8 cellular contexts compared by ENCODE assay signal in genomic region chr20:63290677-63291472, GRCh38. TPM values are rescaled to one million over a fixed set of nuclear protein-coding genes. Genes with fewer than 3 reads are reported as not detected.
DNase-seq lines count a peak whose midpoint lies in the region; ATAC-seq, FAIRE-seq and TF ChIP-seq lines count a peak whose summit lies in the region.

No MANE protein-coding gene starts in this region.

- peak; percentile 86 for TF ChIP-seq RAD21 in HepG2 (CRISPR knock-in tag; IDR thresholded peaks at IDR 0.05)

- H3K4me1 Mint-ChIP-seq in MCF 10A (ENCODE audit: insufficient read depth, unreplicated experiment), result no peaks in the 10 kb centered on the region

- H3K4me1 ChIP-seq in HepG2 (ENCODE audit: insufficient read depth, low read length), result peaks cover 15% of the 10 kb centered on the region

- H3K27me3 Mint-ChIP-seq in MCF 10A (ENCODE audit: insufficient read depth, unreplicated experiment), result peaks cover 16% of the 10 kb centered on the region

- CTCF ChIA-PET in MCF 10A (lab: Yijun Ruan, JAX), result interaction anchor here (0.5 to 1.4 kb wide), 4 partner anchors 67 to 665 kb away, joined by 3 to 5 read pairs (median 4); partner anchors contain the start of gene UCKL1
- CTCF ChIA-PET in HepG2 (lab: Yijun Ruan, JAX; ENCODE audit: low intra/inter-chr PET ratio, low total read pairs), result interaction anchor here (1.3 to 1.5 kb wide), 2 partner anchors 68 to 108 kb away, joined by 4 to 7 read pairs; no protein-coding TSS in a partner anchor

- WGBS in HepG2 (ENCODE audit: low lambda C conversion rate), result 67% methylated on average over 10 of the region's 26 CpGs

- H3K27ac ChIP-seq in VCaP, result no peak overlapping the region
- H3K27ac ChIP-seq in HepG2 (ENCODE audit: extremely low read length, insufficient read depth, low read length), result no peak overlapping the region

- intact Hi-C loops in MCF 10A (cut with micrococcal nuclease) (no loop called here), HepG2 (cut with micrococcal nuclease; ENCODE audit: unreplicated experiment) (loop anchor here (5.0 kb wide), 2 partner anchors 69 to 109 kb away; no protein-coding TSS in a partner anchor)

- POLR2A ChIA-PET in MCF 10A (lab: Yijun Ruan, JAX) (interaction anchor here (0.6 to 1.0 kb wide), 2 partner anchors 10 to 433 kb away, joined by 3 read pairs; no protein-coding TSS in a partner anchor), HepG2 (lab: Yijun Ruan, JAX) (no interaction called here)

- H3K36me3 Mint-ChIP-seq in MCF 10A (ENCODE audit: insufficient read depth, unreplicated experiment), result peaks cover 28% of the 10 kb centered on the region

- DNase-seq in COLO668 (lab: John Stamatoyannopoulos, UW; ENCODE audit: unreplicated experiment), result peak; percentile 65
- peak; percentile 91 for DNase-seq in HuH-7 (ENCODE audit: low spot score)
- peak; percentile 21 for DNase-seq in MCF 10A (ENCODE audit: unreplicated experiment)
- DNase-seq in HepG2 (ENCODE audit: low spot score), result peak; percentile 41
- DNase-seq in stimulated activated CD8-positive, alpha-beta memory T cell treated with anti-CD3 and anti-CD28 coated beads, Interleukin-4, amount 100 ng/mL, for 4 hours (ENCODE audit: low read depth in 2 of 2, low spot score in 1 of 2), result peak; percentile 11 to 19
- no peak for DNase-seq in NCI-H2029 treated with DMSO at 0.1 percent for 48 hours (lab: John Stamatoyannopoulos, UW)

- no TSS peak for BruUV-seq in MCF 10A (replicated peaks; lab: Mats Ljungman, UMichigan)
- no TSS peak for BruUV-seq in HepG2 (replicated peaks; lab: Mats Ljungman, UMichigan)

- H3K4me3 Mint-ChIP-seq in MCF 10A (ENCODE audit: unreplicated experiment), result no peak overlapping the region

- H3K36me3 ChIP-seq in HepG2 (replicated peaks in 1 of 2; ENCODE audit: control insufficient read depth in 1 of 2, insufficient read depth in 2 of 2, low read length in 2 of 2), result peaks cover 15 to 17% of the 10 kb centered on the region in 2 experiments

- peak overlapping the region; percentile 30 for H3K4me2 ChIP-seq in HepG2 (ENCODE audit: low read depth, low read length)

- ATAC-seq in HepG2 (peak; percentile 71), GM21367 (IDR thresholded peaks at IDR 0.05; ENCODE audit: unreplicated experiment) (no peak)

- no peaks in the 10 kb centered on the region for H3K9me3 ChIP-seq in HepG2 (ENCODE audit: low read length)

- peak; percentile 28 for FAIRE-seq in HepG2 (lab: Jason Lieb, UNC)

- TF ChIP-seq EP300 in HepG2 (IDR thresholded peaks at IDR 0.05; ENCODE audit: low read depth in 2 of 2, low read length in 2 of 2) (no peak), HepG2 (CRISPR knock-in tag; IDR thresholded peaks at IDR 0.05; ENCODE audit: borderline replicate concordance) (no peak; the same call in 1 of the 2 replicates)

- H3K9ac ChIP-seq in HepG2 (ENCODE audit: insufficient read depth, low read depth, low read length), result no peak overlapping the region

- H3K27me3 ChIP-seq in HepG2 (ENCODE audit: control insufficient read depth in 1 of 2, insufficient read depth in 2 of 2, low read length in 2 of 2), result peaks cover 12 to 37% of the 10 kb centered on the region in 2 experiments; a peak in 4 of 5 replicates

- H2AFZ ChIP-seq in HepG2 (ENCODE audit: low read length), result no peak overlapping the region

- H3K9me3 Mint-ChIP-seq in MCF 10A (ENCODE audit: unreplicated experiment), result no peaks in the 10 kb centered on the region

- peaks cover 10% of the 10 kb centered on the region; the same call in 1 of the 2 replicates for H4K20me1 ChIP-seq in HepG2 (ENCODE audit: insufficient read depth, low read length)

- TF ChIP-seq CTCF in VCaP (conservative IDR thresholded peaks at IDR 0.05), result peak; percentile 74
- peak; percentile 57 for TF ChIP-seq CTCF in MCF 10A (IDR thresholded peaks at IDR 0.05; ENCODE audit: unreplicated experiment)
- peak; percentile 96 for TF ChIP-seq CTCF in HepG2 (CRISPR knock-in tag; IDR thresholded peaks at IDR 0.05)

- peak overlapping the region in 1 of 3 experiments; percentile 13; a peak in 1 of 6 replicates for H3K4me3 ChIP-seq in HepG2 (replicated peaks in 1 of 3; ENCODE audit: insufficient read depth in 1 of 3, low read depth in 2 of 3, low read length in 3 of 3)

- no peaks in the 10 kb centered on the region for H3K79me2 ChIP-seq in HepG2 (ENCODE audit: insufficient read depth, low read length)

- in situ Hi-C loops in HepG2 (cut with HindIII; ENCODE audit: extremely low pct_ligation_motif_present, low pct_unique_long_range_greater_than_20kb), result no loop called here

- TF ChIP-seq POLR2A in HepG2 (IDR thresholded peaks at IDR 0.05; ENCODE audit: insufficient read depth in 1 of 2, low read depth in 2 of 2, low read length in 2 of 2), result peak; percentile 2 to 56; a peak in 2 of 4 replicates

- H3K27ac Mint-ChIP-seq in MCF 10A (ENCODE audit: low read depth, unreplicated experiment), result no peak overlapping the region

RNA-seq across cellular contexts. Expression of gene COL20A1, which starts 2.1 kb away (rescaled TPM):
- total RNA-seq in MCF 10A (2022), result 0.07 and 0.14 TPM in 2 replicates
- not detected in 2 replicates for total RNA-seq in HepG2 (2016; rRNA removed; fragmentation: Illumina TruSeq; extraction: Trizol)
- total RNA-seq in HepG2 (2016; cell fraction: cytosol; rRNA removed; fragmentation: Illumina TruSeq; extraction: Trizol; ENCODE audit: low read depth), result not detected in 2 replicates
- total RNA-seq in HepG2 (2016; cell fraction: insoluble cytoplasmic fraction; rRNA removed; fragmentation: Illumina TruSeq; extraction: Trizol), result not detected in 2 replicates
- total RNA-seq in HepG2 (2016; cell fraction: membrane; rRNA removed; fragmentation: Illumina TruSeq; extraction: Trizol), result not detected in 2 replicates
- not detected in 2 replicates for total RNA-seq in HepG2 (2016; cell fraction: nucleus; rRNA removed; fragmentation: Illumina TruSeq; extraction: Trizol)
- 0.03 TPM in 1 of 2 replicates, not detected in the other for polyA plus RNA-seq in HepG2 (2011; rRNA removed)
- 0.03 TPM in 1 of 2 replicates, not detected in the other for polyA plus RNA-seq in HepG2 (2011; cell fraction: cytosol; rRNA removed)
- 0.09 and 0.14 TPM in 2 replicates for polyA plus RNA-seq in HepG2 (2011; cell fraction: nucleus; rRNA removed)
- not detected in 2 replicates for polyA plus RNA-seq in HepG2 (2012)
- not detected in 2 replicates for polyA plus RNA-seq in HepG2 (2016; cell fraction: cytosol; fragmentation: Illumina TruSeq; extraction: Trizol; ENCODE audit: low read depth)
- polyA plus RNA-seq in HepG2 (2016; cell fraction: insoluble cytoplasmic fraction; fragmentation: Illumina TruSeq; extraction: Trizol; ENCODE audit: low read depth), result not detected in 2 replicates
- polyA plus RNA-seq in HepG2 (2016; cell fraction: membrane; fragmentation: Illumina TruSeq; extraction: Trizol; ENCODE audit: low read depth), result not detected in 2 replicates
- not detected in 2 replicates for polyA plus RNA-seq in HepG2 (2016; cell fraction: nucleus; fragmentation: Illumina TruSeq; extraction: Trizol; ENCODE audit: insufficient read depth, low read depth)
- not detected in 2 replicates for polyA minus RNA-seq in HepG2 (2011; rRNA and poly(A)+ RNA removed; ENCODE audit: low replicate concordance)
- polyA minus RNA-seq in HepG2 (2011; cell fraction: cytosol; rRNA and poly(A)+ RNA removed), result not detected in 2 replicates
- polyA minus RNA-seq in HepG2 (2011; cell fraction: nucleus; rRNA and poly(A)+ RNA removed), result under 0.01 and 0.12 TPM in 2 replicates

RNA-seq across cellular contexts. Expression of gene ARFGAP1, which starts 18.3 kb away (rescaled TPM):
- 93.6 and 97.2 TPM in 2 replicates for total RNA-seq in MCF 10A (2022)
- 51.4 and 132 TPM in 2 replicates for total RNA-seq in HepG2 (2016; rRNA removed; fragmentation: Illumina TruSeq; extraction: Trizol)
- total RNA-seq in HepG2 (2016; cell fraction: cytosol; rRNA removed; fragmentation: Illumina TruSeq; extraction: Trizol; ENCODE audit: low read depth), result 32.3 and 33.5 TPM in 2 replicates
- 44.4 and 147 TPM in 2 replicates for total RNA-seq in HepG2 (2016; cell fraction: insoluble cytoplasmic fraction; rRNA removed; fragmentation: Illumina TruSeq; extraction: Trizol)
- total RNA-seq in HepG2 (2016; cell fraction: membrane; rRNA removed; fragmentation: Illumina TruSeq; extraction: Trizol), result 36.6 and 38.2 TPM in 2 replicates
- total RNA-seq in HepG2 (2016; cell fraction: nucleus; rRNA removed; fragmentation: Illumina TruSeq; extraction: Trizol), result 173 and 206 TPM in 2 replicates
- 132 and 173 TPM in 2 replicates for polyA plus RNA-seq in HepG2 (2011; rRNA removed)
- polyA plus RNA-seq in HepG2 (2011; cell fraction: cytosol; rRNA removed), result 40.1 and 86.0 TPM in 2 replicates
- 1,804 and 3,077 TPM in 2 replicates for polyA plus RNA-seq in HepG2 (2011; cell fraction: nucleus; rRNA removed)
- polyA plus RNA-seq in HepG2 (2012), result 112 and 149 TPM in 2 replicates
- polyA plus RNA-seq in HepG2 (2016; cell fraction: cytosol; fragmentation: Illumina TruSeq; extraction: Trizol; ENCODE audit: low read depth), result 5.1 and 5.7 TPM in 2 replicates
- polyA plus RNA-seq in HepG2 (2016; cell fraction: insoluble cytoplasmic fraction; fragmentation: Illumina TruSeq; extraction: Trizol; ENCODE audit: low read depth), result 47.2 and 54.2 TPM in 2 replicates
- polyA plus RNA-seq in HepG2 (2016; cell fraction: membrane; fragmentation: Illumina TruSeq; extraction: Trizol; ENCODE audit: low read depth), result 13.3 and 16.2 TPM in 2 replicates
- 572 and 622 TPM in 2 replicates for polyA plus RNA-seq in HepG2 (2016; cell fraction: nucleus; fragmentation: Illumina TruSeq; extraction: Trizol; ENCODE audit: insufficient read depth, low read depth)
- polyA minus RNA-seq in HepG2 (2011; rRNA and poly(A)+ RNA removed; ENCODE audit: low replicate concordance), result 69.2 and 278 TPM in 2 replicates
- polyA minus RNA-seq in HepG2 (2011; cell fraction: cytosol; rRNA and poly(A)+ RNA removed), result 47.8 and 61.7 TPM in 2 replicates
- polyA minus RNA-seq in HepG2 (2011; cell fraction: nucleus; rRNA and poly(A)+ RNA removed), result 203 and 232 TPM in 2 replicates

RNA-seq across cellular contexts. Expression of gene NKAIN4, which starts 36.6 kb away (rescaled TPM):
- total RNA-seq in MCF 10A (2022), result not detected in 2 replicates
- not detected in 2 replicates for total RNA-seq in HepG2 (2016; rRNA removed; fragmentation: Illumina TruSeq; extraction: Trizol)
- not detected in 2 replicates for total RNA-seq in HepG2 (2016; cell fraction: cytosol; rRNA removed; fragmentation: Illumina TruSeq; extraction: Trizol; ENCODE audit: low read depth)
- not detected in 2 replicates for total RNA-seq in HepG2 (2016; cell fraction: insoluble cytoplasmic fraction; rRNA removed; fragmentation: Illumina TruSeq; extraction: Trizol)
- total RNA-seq in HepG2 (2016; cell fraction: membrane; rRNA removed; fragmentation: Illumina TruSeq; extraction: Trizol), result not detected in 2 replicates
- not detected in 2 replicates for total RNA-seq in HepG2 (2016; cell fraction: nucleus; rRNA removed; fragmentation: Illumina TruSeq; extraction: Trizol)
- not detected in 2 replicates for polyA plus RNA-seq in HepG2 (2011; rRNA removed)
- not detected in 2 replicates for polyA plus RNA-seq in HepG2 (2011; cell fraction: cytosol; rRNA removed)
- polyA plus RNA-seq in HepG2 (2011; cell fraction: nucleus; rRNA removed), result not detected in 2 replicates
- 0.27 TPM in 1 of 2 replicates, not detected in the other for polyA plus RNA-seq in HepG2 (2012)
- polyA plus RNA-seq in HepG2 (2016; cell fraction: cytosol; fragmentation: Illumina TruSeq; extraction: Trizol; ENCODE audit: low read depth), result not detected in 2 replicates
- polyA plus RNA-seq in HepG2 (2016; cell fraction: insoluble cytoplasmic fraction; fragmentation: Illumina TruSeq; extraction: Trizol; ENCODE audit: low read depth), result not detected in 2 replicates
- not detected in 2 replicates for polyA plus RNA-seq in HepG2 (2016; cell fraction: membrane; fragmentation: Illumina TruSeq; extraction: Trizol; ENCODE audit: low read depth)
- not detected in 2 replicates for polyA plus RNA-seq in HepG2 (2016; cell fraction: nucleus; fragmentation: Illumina TruSeq; extraction: Trizol; ENCODE audit: insufficient read depth, low read depth)
- polyA minus RNA-seq in HepG2 (2011; rRNA and poly(A)+ RNA removed; ENCODE audit: low replicate concordance), result not detected in 2 replicates
- polyA minus RNA-seq in HepG2 (2011; cell fraction: cytosol; rRNA and poly(A)+ RNA removed), result not detected in 2 replicates
- not detected in 2 replicates for polyA minus RNA-seq in HepG2 (2011; cell fraction: nucleus; rRNA and poly(A)+ RNA removed)

RNA-seq across cellular contexts. Expression of gene BIRC7, which starts 55.2 kb away (rescaled TPM):
- total RNA-seq in MCF 10A (2022) (not detected in 2 replicates), HepG2 (2016; rRNA removed; fragmentation: Illumina TruSeq; extraction: Trizol) (0.20 and 0.27 TPM in 2 replicates)
- not detected in 2 replicates for total RNA-seq in HepG2 (2016; cell fraction: cytosol; rRNA removed; fragmentation: Illumina TruSeq; extraction: Trizol; ENCODE audit: low read depth)
- 0.33 and 0.45 TPM in 2 replicates for total RNA-seq in HepG2 (2016; cell fraction: insoluble cytoplasmic fraction; rRNA removed; fragmentation: Illumina TruSeq; extraction: Trizol)
- total RNA-seq in HepG2 (2016; cell fraction: membrane; rRNA removed; fragmentation: Illumina TruSeq; extraction: Trizol), result 0.12 and 0.17 TPM in 2 replicates
- 0.28 and 0.53 TPM in 2 replicates for total RNA-seq in HepG2 (2016; cell fraction: nucleus; rRNA removed; fragmentation: Illumina TruSeq; extraction: Trizol)
- 5.1 and 8.6 TPM in 2 replicates for polyA plus RNA-seq in HepG2 (2011; rRNA removed)
- polyA plus RNA-seq in HepG2 (2011; cell fraction: cytosol; rRNA removed), result 4.3 and 7.9 TPM in 2 replicates
- 81.1 and 86.7 TPM in 2 replicates for polyA plus RNA-seq in HepG2 (2011; cell fraction: nucleus; rRNA removed)
- polyA plus RNA-seq in HepG2 (2012), result 2.6 and 6.6 TPM in 2 replicates
- polyA plus RNA-seq in HepG2 (2016; cell fraction: cytosol; fragmentation: Illumina TruSeq; extraction: Trizol; ENCODE audit: low read depth), result 0.14 TPM in 1 of 2 replicates, not detected in the other
- 0.37 TPM in 1 of 2 replicates, not detected in the other for polyA plus RNA-seq in HepG2 (2016; cell fraction: insoluble cytoplasmic fraction; fragmentation: Illumina TruSeq; extraction: Trizol; ENCODE audit: low read depth)
- 0.29 TPM in 1 of 2 replicates, not detected in the other for polyA plus RNA-seq in HepG2 (2016; cell fraction: membrane; fragmentation: Illumina TruSeq; extraction: Trizol; ENCODE audit: low read depth)
- polyA plus RNA-seq in HepG2 (2016; cell fraction: nucleus; fragmentation: Illumina TruSeq; extraction: Trizol; ENCODE audit: insufficient read depth, low read depth), result 0.62 and 0.85 TPM in 2 replicates
- polyA minus RNA-seq in HepG2 (2011; rRNA and poly(A)+ RNA removed; ENCODE audit: low replicate concordance), result 0.37 and 4.3 TPM in 2 replicates
- 2.0 and 2.2 TPM in 2 replicates for polyA minus RNA-seq in HepG2 (2011; cell fraction: cytosol; rRNA and poly(A)+ RNA removed)
- 6.4 and 9.9 TPM in 2 replicates for polyA minus RNA-seq in HepG2 (2011; cell fraction: nucleus; rRNA and poly(A)+ RNA removed)
